ENCODE assay signal across 21 cellular contexts in the genomic region with DNA sequence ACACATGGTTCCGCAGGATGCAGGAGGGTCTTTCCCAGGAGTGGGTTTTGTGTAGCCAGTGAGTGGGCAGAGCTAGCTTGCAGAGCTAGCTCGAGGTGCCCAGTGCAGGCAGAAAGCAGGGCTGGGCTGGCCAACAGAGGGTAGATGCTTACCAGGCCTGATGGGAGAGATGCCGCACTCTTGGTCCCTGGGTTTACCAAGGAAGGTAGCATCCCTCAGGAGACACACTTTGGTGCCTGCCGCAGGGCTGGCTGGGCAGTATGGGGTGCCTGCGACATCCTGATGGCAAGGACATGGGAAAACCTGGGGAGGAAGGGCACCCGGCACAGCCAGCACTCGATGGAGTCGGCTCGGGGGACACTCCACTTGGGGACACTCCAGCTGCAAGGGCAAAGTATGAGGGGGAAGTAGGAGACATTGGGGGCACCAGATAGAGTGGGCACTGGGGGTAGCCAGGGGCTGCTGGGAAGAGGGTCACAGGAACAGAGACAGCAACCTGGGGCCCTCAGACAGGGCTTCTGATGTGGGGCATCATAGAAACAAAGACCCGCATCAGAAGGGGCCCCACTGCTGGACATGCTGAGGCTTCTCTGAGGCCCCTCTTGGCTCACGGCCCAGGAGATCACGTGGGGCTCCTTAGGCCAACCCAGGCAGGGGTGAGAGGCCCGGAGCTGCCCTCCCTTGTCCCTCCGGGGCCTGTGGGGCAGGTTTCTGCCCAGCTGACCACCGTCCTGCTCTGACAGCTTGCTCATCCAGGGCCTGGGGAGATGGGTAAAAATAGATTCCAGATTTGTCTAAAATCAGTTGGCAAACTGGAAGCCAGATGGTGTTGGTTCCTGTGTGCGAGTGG.
A peak's percentile ranks its signal among the peaks of the same experiment; 100 is the strongest.
DNase-seq lines count a peak whose midpoint lies in the region; ATAC-seq, FAIRE-seq and TF ChIP-seq lines count a peak whose summit lies in the region.
"Had no signal": no experiment of that assay in that cellular context is flagged by ENCODE, and none has a peak within 500 bp of the region (broad histone marks: within the 10 kb centered on the region; RNA-seq: fewer than 3 reads in every experiment).

No MANE protein-coding gene starts in this region.

- no peak for FAIRE-seq in D721Med (lab: Jason Lieb, UNC)
- FAIRE-seq: GM12891, keratinocyte had no signal

- TF ChIP-seq EP300 in stomach (IDR thresholded peaks at IDR 0.05): no peak

- DNase-seq in NCI-H1092 treated with DMSO at 0.1 percent for 48 hours (lab: John Stamatoyannopoulos, UW): peak; percentile 17
- DNase-seq in NCI-H1092 (lab: John Stamatoyannopoulos, UW): no peak
- DNase-seq in right cardiac atrium: peak in 1 of 3 donors; percentile 65
- DNase-seq in spleen: peak; percentile 56
- no peak for DNase-seq in stomach
- no peak for DNase-seq in D721Med (ENCODE audit: insufficient read length, low spot score)
- DNase-seq: 8988T; activated CD4-positive, CD25-positive, alpha-beta regulatory T cell treated with anti-CD3 and anti-CD28 coated beads, Interleukin-2, amount 50 U/mL, for 72 hours; activated naive CD4-positive, alpha-beta T cell; CD4-positive, alpha-beta T cell; NCI-H2081; NCI-H748 treated with DMSO at 0.1 percent for 48 hours; psoas muscle; stimulated activated CD4-positive, alpha-beta T cell treated with anti-CD3 and anti-CD28 coated beads, Interleukin-15, amount 100 ng/mL, for 24 hours; T-helper 2 cell had no signal

- no peak overlapping the region for H3K4me3 ChIP-seq in right cardiac atrium (ENCODE audit: low read length)
- no peak overlapping the region for H3K4me3 ChIP-seq in spleen
- no peak overlapping the region for H3K4me3 ChIP-seq in stomach
- H3K4me3 ChIP-seq: psoas muscle, suprapubic skin had no signal

- H3K4me1 Mint-ChIP-seq in brain: peaks cover 78% of the 10 kb centered on the region

- H3K4me3 Mint-ChIP-seq in brain: peak overlapping the region in 4 of 5 experiments; percentile 26 to 55 (median 44)
- H3K4me3 Mint-ChIP-seq: CD4-positive, alpha-beta T cell had no signal

- no peak for TF ChIP-seq POLR2A in spleen (IDR thresholded peaks at IDR 0.05)
- no peak for TF ChIP-seq POLR2A in stomach (IDR thresholded peaks at IDR 0.05)

- intact Hi-C loops in right cardiac atrium (cut with DNase I): no loop called here
- intact Hi-C loops in spleen (cut with DNase I; ENCODE audit: low total_unique reads): no loop called here
- intact Hi-C loops in stomach (cut with DNase I; ENCODE audit: low total_unique reads): no loop called here

- H3K27ac ChIP-seq in right cardiac atrium (ENCODE audit: low read length) (peak overlapping the region; percentile 91), spleen (no peak overlapping the region), stomach (no peak overlapping the region)
- H3K27ac ChIP-seq: psoas muscle, RWPE1, suprapubic skin had no signal

- no peaks in the 10 kb centered on the region for H3K27me3 ChIP-seq in right cardiac atrium (ENCODE audit: control insufficient read depth, insufficient read depth)
- H3K27me3 ChIP-seq in spleen (replicated peaks in 1 of 7): no peaks in the 10 kb centered on the region
- no peaks in the 10 kb centered on the region for H3K27me3 ChIP-seq in stomach
- H3K27me3 ChIP-seq: suprapubic skin had no signal

- no peaks in the 10 kb centered on the region for H3K9me3 ChIP-seq in right cardiac atrium (ENCODE audit: control insufficient read depth, low read length)
- H3K9me3 ChIP-seq in spleen: no peaks in the 10 kb centered on the region
- no peaks in the 10 kb centered on the region for H3K9me3 ChIP-seq in stomach
- H3K9me3 ChIP-seq: psoas muscle, suprapubic skin had no signal

- H3K27me3 Mint-ChIP-seq in brain: peaks cover 4% of the 10 kb centered on the region
- H3K27me3 Mint-ChIP-seq: CD4-positive, alpha-beta T cell had no signal

- H3K36me3 Mint-ChIP-seq in brain: peaks cover 7% of the 10 kb centered on the region

- ATAC-seq in right cardiac atrium: no peak
- no peak for ATAC-seq in esophagus mucosa
- ATAC-seq: psoas muscle had no signal

- no peaks in the 10 kb centered on the region for H3K36me3 ChIP-seq in spleen
- no peaks in the 10 kb centered on the region for H3K36me3 ChIP-seq in stomach
- H3K36me3 ChIP-seq: suprapubic skin had no signal

- 57% methylated on average over 16 of the region's 16 CpGs for WGBS in right cardiac atrium
- WGBS in spleen, 5 donors: 63 to 72% (median 71%) methylated on average over 14 to 16 of the region's 16 CpGs
- WGBS in stomach, 5 donors: 69 to 73% (median 71%) methylated on average over 16 of the region's 16 CpGs

- peak overlapping the region; percentile 81 to 98 (median 86) for H3K27ac Mint-ChIP-seq in brain
- H3K27ac Mint-ChIP-seq: CD4-positive, alpha-beta T cell had no signal

- H3K4me1 ChIP-seq in right cardiac atrium (ENCODE audit: control insufficient read depth, insufficient read depth, low read length) (peaks cover 19% of the 10 kb centered on the region), spleen (peaks cover 0 to 20% (median 0%) of the 10 kb centered on the region in 6 donors), stomach (peaks cover 0 to 13% (median 12%) of the 10 kb centered on the region in 4 donors)
- H3K4me1 ChIP-seq: suprapubic skin had no signal

- H3K9me3 Mint-ChIP-seq in brain: peaks cover 0 to 2% (median 0%) of the 10 kb centered on the region in 5 experiments
- H3K9me3 Mint-ChIP-seq: CD4-positive, alpha-beta T cell had no signal

- no peak for TF ChIP-seq CTCF in brain (conservative IDR thresholded peaks at IDR 0.05)
- no peak for TF ChIP-seq CTCF in spleen (IDR thresholded peaks at IDR 0.05 in 8 of 11, conservative IDR thresholded peaks at IDR 0.05 in 3 of 11)
- TF ChIP-seq CTCF in stomach (IDR thresholded peaks at IDR 0.05): no peak
- TF ChIP-seq CTCF in D721Med (IDR thresholded peaks at IDR 0.05; ENCODE audit: insufficient read depth, missing control alignments): no peak

Comparison
In these comparisons a context has a peak if more than half of its experiments do, and no peak if none do; other contexts are left out.
1. DNase-seq: peak in NCI-H1092 treated with DMSO at 0.1 percent for 48 hours (single experiment) and spleen (single experiment); none in NCI-H1092 (single experiment), stomach (single experiment) and D721Med (single experiment).